In the genomic region with DNA sequence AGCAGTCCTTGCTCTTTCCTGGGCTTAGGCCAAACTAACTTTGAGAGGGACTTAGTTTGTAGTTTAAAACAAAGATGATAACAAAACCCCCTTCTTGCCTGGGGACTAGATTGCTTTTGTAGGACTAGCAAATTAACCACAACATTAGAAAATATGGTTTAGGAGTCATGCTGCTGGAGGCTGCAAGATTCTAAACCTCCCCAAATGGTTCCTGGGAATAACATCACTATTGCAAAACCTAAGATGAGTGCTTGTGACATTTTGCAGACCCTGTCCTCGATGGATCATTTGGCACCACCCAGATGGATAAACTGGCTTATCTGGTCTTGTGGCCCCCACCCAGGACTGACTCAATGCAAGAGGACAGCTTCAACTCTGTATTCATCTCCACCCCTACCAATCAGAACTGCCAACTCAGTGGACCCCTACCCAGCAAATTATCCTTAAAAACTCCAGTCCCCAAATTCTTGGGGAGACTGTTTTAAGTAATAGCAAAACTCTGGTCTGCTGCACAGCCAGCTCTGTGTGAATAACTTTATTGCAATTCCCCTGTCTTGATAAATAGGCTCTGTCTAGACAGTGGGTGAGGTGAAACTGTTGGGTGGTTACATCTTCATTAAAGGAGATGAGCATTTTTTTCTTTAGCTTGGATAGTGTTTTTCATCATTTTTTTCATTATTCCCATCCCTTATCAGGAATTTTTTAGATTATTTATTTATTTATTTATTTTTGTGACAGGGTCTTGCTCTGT, we compare ENCODE assay signal across 22 cellular contexts. TPM values are rescaled to one million over a fixed set of nuclear protein-coding genes. Genes with fewer than 3 reads are reported as not detected.
DNase-seq lines count a peak whose midpoint lies in the region; ATAC-seq and TF ChIP-seq lines count a peak whose summit lies in the region.
"Had no signal": no experiment of that assay in that cellular context is flagged by ENCODE, and none has a peak within 500 bp of the region (broad histone marks: within the 10 kb centered on the region; RNA-seq: fewer than 3 reads in every experiment).

No MANE protein-coding gene starts in this region.

- H3K9me3 ChIP-seq in left ventricle myocardium inferior (replicated peaks): no peaks in the 10 kb centered on the region
- H3K9me3 ChIP-seq: A549 had no signal

- H3K4me1 ChIP-seq in left ventricle myocardium inferior: peaks cover 100% of the 10 kb centered on the region

- H3K4me3 ChIP-seq in left ventricle myocardium inferior: no peak overlapping the region
- H3K4me3 ChIP-seq: A549 had no signal

- no peaks in the 10 kb centered on the region for H3K27me3 ChIP-seq in left ventricle myocardium inferior (ENCODE audit: low read depth)

- H3K27ac Mint-ChIP-seq in chondrocyte (ENCODE audit: unreplicated experiment): no peak overlapping the region
- H3K27ac Mint-ChIP-seq: B cell, CD14-positive monocyte had no signal

- peaks cover 47% of the 10 kb centered on the region for H3K4me1 Mint-ChIP-seq in chondrocyte (ENCODE audit: low read depth)
- H3K4me1 Mint-ChIP-seq: B cell, CD14-positive monocyte had no signal

- ATAC-seq in omental fat pad (ENCODE audit: low FRiP score) (peak; percentile 38), GM19397 (IDR thresholded peaks at IDR 0.05; ENCODE audit: unreplicated experiment) (no peak)
- ATAC-seq: A549, Panc1 had no signal

- H3K27ac ChIP-seq in left ventricle myocardium inferior (replicated peaks): peak overlapping the region; percentile 38
- H3K27ac ChIP-seq: A549, KMS-11 had no signal

- H3K27me3 Mint-ChIP-seq in chondrocyte (ENCODE audit: low read depth): no peaks in the 10 kb centered on the region

- DNase-seq in ELF-1 (ENCODE audit: low read depth, low spot score) (peak; percentile 14), amniotic epithelial cell (ENCODE audit: low read depth) (peak; percentile 38), left ventricle myocardium inferior (no peak), omental fat pad (ENCODE audit: low spot score) (no peak), chondrocyte (ENCODE audit: low spot score) (no peak)
- DNase-seq in activated naive CD4-positive, alpha-beta T cell treated with anti-CD3 and anti-CD28 coated beads, Interleukin-2, amount 50 U/mL, for 16 hours: no peak
- DNase-seq: DMS53; IMR-90; NCI-H1105; NCI-H146; NCI-H2081; NCI-H2171; NCI-H345; NCI-H524; NCI-H774; NK-92 treated with Interleukin-12 subunit alpha and Interleukin-12 subunit beta, amount 100 ng/mL, for 24 hours had no signal

- TF ChIP-seq CTCF in left ventricle myocardium inferior (IDR thresholded peaks at IDR 0.05; ENCODE audit: borderline replicate concordance) (no peak), omental fat pad (IDR thresholded peaks at IDR 0.05) (no peak), chondrocyte (IDR thresholded peaks at IDR 0.05) (no peak)

- peaks cover 11% of the 10 kb centered on the region for H3K36me3 ChIP-seq in left ventricle myocardium inferior

- no peak overlapping the region for H3K4me3 Mint-ChIP-seq in chondrocyte (ENCODE audit: unreplicated experiment)
- H3K4me3 Mint-ChIP-seq: B cell, CD14-positive monocyte had no signal

- H3K36me3 Mint-ChIP-seq in chondrocyte (ENCODE audit: low read depth): peaks cover 2% of the 10 kb centered on the region
- H3K36me3 Mint-ChIP-seq: CD14-positive monocyte had no signal

- H3K9me3 Mint-ChIP-seq in chondrocyte (ENCODE audit: low read depth): no peaks in the 10 kb centered on the region

- intact Hi-C loops in left ventricle myocardium inferior (cut with micrococcal nuclease): no loop called here

RNA-seq across cellular contexts. Expression of a gene that starts 58.9 kb away (rescaled TPM):
- total RNA-seq in left ventricle myocardium inferior (484 TPM), omental fat pad (1,000 to 10,000 TPM in 2 of 4 donors, 100 to 1,000 TPM in 2; 681 to 1,046 (median 964) TPM), chondrocyte (275 to 297 TPM (median 293 TPM) in 3 replicates)

Comparison
In these comparisons a context has a peak if more than half of its experiments do, and no peak if none do; other contexts are left out.
1. DNase-seq: peak in ELF-1 (single experiment) and amniotic epithelial cell (single experiment); none in left ventricle myocardium inferior (single experiment), omental fat pad (single experiment), activated naive CD4-positive, alpha-beta T cell treated with anti-CD3 and anti-CD28 coated beads, Interleukin-2, amount 50 U/mL, for 16 hours (single experiment) and chondrocyte (single experiment).